Comparison of ENCODE assay signal across 35 cellular contexts in genomic region chr16:79403534-79403933, GRCh38.
"Had no signal": no experiment of that assay in that cellular context is flagged by ENCODE, and none has a peak within 500 bp of the region (broad histone marks: within the 10 kb centered on the region; RNA-seq: fewer than 3 reads in every experiment).

No MANE protein-coding gene starts in this region.

- H3K9me3 ChIP-seq: ascending aorta had no signal

- H3K4me3 Mint-ChIP-seq: activated B cell treated with CpG ODN at 0.5 μM for 24 hours; activated CD4-positive, alpha-beta memory T cell treated with anti-CD3 and anti-CD28 coated beads for 36 hours; activated CD4-positive, alpha-beta T cell treated with anti-CD3 and anti-CD28 coated beads, Interleukin-2, amount 10 ng/mL, durations not matched to agents 24 days and 14 days; activated CD8-positive, alpha-beta memory T cell treated with anti-CD3 and anti-CD28 coated beads, Interleukin-2, amount 10 ng/mL, durations not matched to agents 7 days and 5 days; activated CD8-positive, alpha-beta T cell treated with anti-CD3 and anti-CD28 coated beads, Interleukin-2, amount 10 ng/mL, durations not matched to agents 7 days and 5 days; activated naive CD4-positive, alpha-beta T cell treated with anti-CD3 and anti-CD28 coated beads, Interleukin-2, amount 10 ng/mL, durations not matched to agents 7 days and 5 days; activated naive CD4-positive, alpha-beta T cell treated with anti-CD3 and anti-CD28 coated beads, Interleukin-2, amount 50 U/mL, for 24 hours; activated naive CD8-positive, alpha-beta T cell; activated naive CD8-positive, alpha-beta T cell treated with anti-CD3 and anti-CD28 coated beads, Interleukin-2, amount 10 ng/mL, durations not matched to agents 7 days and 5 days; activated naive CD8-positive, alpha-beta T cell treated with anti-CD3 and anti-CD28 coated beads, Interleukin-2, amount 50 U/mL, for 24 hours; activated T-cell treated with anti-CD3 and anti-CD28 coated beads, Interleukin-2, amount 50 U/mL, for 24 hours; brain; central memory CD8-positive, alpha-beta T cell; T-cell; T-helper 17 cell had no signal

- H3K4me1 Mint-ChIP-seq: activated B cell treated with CpG ODN at 0.5 μM for 24 hours; activated CD4-positive, alpha-beta T cell treated with anti-CD3 and anti-CD28 coated beads, Interleukin-2, amount 10 ng/mL, durations not matched to agents 24 days and 14 days; activated CD8-positive, alpha-beta memory T cell treated with anti-CD3 and anti-CD28 coated beads, Interleukin-2, amount 10 ng/mL, durations not matched to agents 7 days and 5 days; activated naive CD4-positive, alpha-beta T cell treated with anti-CD3 and anti-CD28 coated beads, Interleukin-2, amount 10 ng/mL, durations not matched to agents 7 days and 5 days; activated naive CD4-positive, alpha-beta T cell treated with anti-CD3 and anti-CD28 coated beads, Interleukin-2, amount 50 U/mL, for 24 hours; activated naive CD8-positive, alpha-beta T cell treated with anti-CD3 and anti-CD28 coated beads, Interleukin-2, amount 10 ng/mL, durations not matched to agents 7 days and 5 days; activated naive CD8-positive, alpha-beta T cell treated with anti-CD3 and anti-CD28 coated beads, Interleukin-2, amount 50 U/mL, for 24 hours; central memory CD8-positive, alpha-beta T cell; T-cell; T-helper 17 cell had no signal

- H3K4me3 ChIP-seq: ascending aorta, cardiac muscle cell had no signal

- H3K27me3 Mint-ChIP-seq: activated CD4-positive, alpha-beta memory T cell treated with anti-CD3 and anti-CD28 coated beads for 36 hours; activated naive CD4-positive, alpha-beta T cell treated with anti-CD3 and anti-CD28 coated beads, Interleukin-2, amount 50 U/mL, for 24 hours; activated naive CD8-positive, alpha-beta T cell; central memory CD8-positive, alpha-beta T cell had no signal

- H3K36me3 Mint-ChIP-seq: activated CD4-positive, alpha-beta memory T cell treated with anti-CD3 and anti-CD28 coated beads for 36 hours; activated CD8-positive, alpha-beta memory T cell treated with anti-CD3 and anti-CD28 coated beads, Interleukin-2, amount 10 ng/mL, durations not matched to agents 7 days and 5 days; activated naive CD4-positive, alpha-beta T cell treated with anti-CD3 and anti-CD28 coated beads, Interleukin-2, amount 10 ng/mL, durations not matched to agents 7 days and 5 days; activated naive CD4-positive, alpha-beta T cell treated with anti-CD3 and anti-CD28 coated beads, Interleukin-2, amount 50 U/mL, for 24 hours; activated naive CD8-positive, alpha-beta T cell; activated naive CD8-positive, alpha-beta T cell treated with anti-CD3 and anti-CD28 coated beads, Interleukin-2, amount 10 ng/mL, durations not matched to agents 7 days and 5 days; brain; T-cell had no signal

- H3K27ac Mint-ChIP-seq: activated B cell treated with CpG ODN at 0.5 μM for 24 hours; activated CD4-positive, alpha-beta memory T cell treated with anti-CD3 and anti-CD28 coated beads for 36 hours; activated CD4-positive, alpha-beta T cell treated with anti-CD3 and anti-CD28 coated beads, Interleukin-2, amount 10 ng/mL, durations not matched to agents 24 days and 14 days; activated CD8-positive, alpha-beta memory T cell treated with anti-CD3 and anti-CD28 coated beads, Interleukin-2, amount 10 ng/mL, durations not matched to agents 7 days and 5 days; activated CD8-positive, alpha-beta T cell treated with anti-CD3 and anti-CD28 coated beads, Interleukin-2, amount 10 ng/mL, durations not matched to agents 7 days and 5 days; activated naive CD4-positive, alpha-beta T cell treated with anti-CD3 and anti-CD28 coated beads, Interleukin-2, amount 10 ng/mL, durations not matched to agents 7 days and 5 days; activated naive CD4-positive, alpha-beta T cell treated with anti-CD3 and anti-CD28 coated beads, Interleukin-2, amount 50 U/mL, for 24 hours; activated naive CD8-positive, alpha-beta T cell; activated naive CD8-positive, alpha-beta T cell treated with anti-CD3 and anti-CD28 coated beads, Interleukin-2, amount 10 ng/mL, durations not matched to agents 7 days and 5 days; activated naive CD8-positive, alpha-beta T cell treated with anti-CD3 and anti-CD28 coated beads, Interleukin-2, amount 50 U/mL, for 24 hours; activated T-cell treated with anti-CD3 and anti-CD28 coated beads, Interleukin-2, amount 50 U/mL, for 24 hours; activated T-helper 2 cell treated with anti-CD3 and anti-CD28 coated beads, Interferon-gamma antibody, Interleukin-2, Interleukin-4, amounts not matched to agents 10 μg/mL and 5 μg/mL and 100 μg/mL, durations not matched to agents 14 hours and 24 hours and 36 hours; T-cell had no signal

- FAIRE-seq: bronchial epithelial cell, TTC549 had no signal

- H3K36me3 ChIP-seq: ascending aorta, cardiac muscle cell had no signal

- H3K27me3 ChIP-seq: ascending aorta, cardiac muscle cell had no signal

- H3K27ac ChIP-seq: ascending aorta, cardiac muscle cell, VCaP had no signal

- H3K4me1 ChIP-seq: ascending aorta had no signal

- H3K9me3 Mint-ChIP-seq: activated B cell treated with CpG ODN at 0.5 μM for 24 hours; activated naive CD4-positive, alpha-beta T cell treated with anti-CD3 and anti-CD28 coated beads, Interleukin-2, amount 50 U/mL, for 24 hours; activated naive CD8-positive, alpha-beta T cell treated with anti-CD3 and anti-CD28 coated beads, Interleukin-2, amount 50 U/mL, for 24 hours; activated T-cell treated with anti-CD3 and anti-CD28 coated beads, Interleukin-2, amount 50 U/mL, for 24 hours; central memory CD8-positive, alpha-beta T cell; T-cell had no signal

- DNase-seq: activated B cell treated with CpG ODN at 0.5 μM for 24 hours; activated CD4-positive, alpha-beta memory T cell treated with anti-CD3 and anti-CD28 coated beads for 36 hours; activated CD4-positive, alpha-beta T cell treated with anti-CD3 and anti-CD28 coated beads for 4 hours; activated CD4-positive, alpha-beta T cell treated with anti-CD3 and anti-CD28 coated beads, Interleukin-2, amount 10 ng/mL, durations not matched to agents 24 days and 14 days; activated CD4-positive, alpha-beta T cell treated with anti-CD3 and anti-CD28 coated beads, Interleukin-2, amount 50 U/mL, for 1 hour; activated CD4-positive, alpha-beta T cell treated with anti-CD3 and anti-CD28 coated beads, Interleukin-2, amount 50 U/mL, for 4 hours; activated CD4-positive, CD25-positive, alpha-beta regulatory T cell treated with anti-CD3 and anti-CD28 coated beads, Interleukin-2, amount 50 U/mL, for 72 hours; activated CD8-positive, alpha-beta memory T cell treated with anti-CD3 and anti-CD28 coated beads for 24 hours; activated CD8-positive, alpha-beta memory T cell treated with anti-CD3 and anti-CD28 coated beads, Interleukin-2, amount 10 ng/mL, durations not matched to agents 7 days and 5 days; activated CD8-positive, alpha-beta memory T cell treated with anti-CD3 and anti-CD28 coated beads, Interleukin-2, amount 50 U/mL, for 48 hours; activated CD8-positive, alpha-beta T cell treated with anti-CD3 and anti-CD28 coated beads, Interleukin-2, amount 10 ng/mL, durations not matched to agents 7 days and 5 days; activated effector memory CD4-positive, alpha-beta T cell treated with Interleukin-2 at 50 U/mL for 16 hours; activated gamma-delta T cell; activated naive CD4-positive, alpha-beta T cell treated with anti-CD3 and anti-CD28 coated beads, Interleukin-2, amount 10 ng/mL, durations not matched to agents 7 days and 5 days; activated naive CD4-positive, alpha-beta T cell treated with Interleukin-2 at 50 U/mL for 16 hours; activated naive CD8-positive, alpha-beta T cell treated with anti-CD3 and anti-CD28 coated beads, Interleukin-2, amount 10 ng/mL, durations not matched to agents 7 days and 5 days; activated naive CD8-positive, alpha-beta T cell treated with anti-CD3 and anti-CD28 coated beads, Interleukin-2, amount 50 U/mL, for 24 hours; activated T-cell treated with anti-CD3 and anti-CD28 coated beads, Interleukin-2, amount 50 U/mL, for 24 hours; activated T-cell treated with anti-CD3 and anti-CD28 coated beads, Interleukin-2, amount 50 U/mL, for 48 hours; amygdala; anterior cingulate cortex; caudate nucleus; cerebellar nuclear complex; T-cell; T-helper 17 cell had no signal

- ATAC-seq: activated CD8-positive, alpha-beta memory T cell treated with anti-CD3 and anti-CD28 coated beads, Interleukin-2, amount 10 ng/mL, durations not matched to agents 7 days and 5 days; activated CD8-positive, alpha-beta T cell treated with anti-CD3 and anti-CD28 coated beads, Interleukin-2, amount 10 ng/mL, durations not matched to agents 7 days and 5 days; activated naive CD8-positive, alpha-beta T cell treated with anti-CD3 and anti-CD28 coated beads, Interleukin-2, amount 50 U/mL, for 24 hours; T-cell; T-helper 17 cell had no signal
